1 cellular context compared by ENCODE assay signal in genomic region chr1:228500901-228501871, GRCh38.
TF ChIP-seq lines count a peak whose summit lies in the region.

No MANE protein-coding gene starts in this region.

TF ChIP-seq in HepG2, 621 proteins besides CTCF, POLR2A, EP300 and RAD21 (continued from another document and continues in another):
- TF ChIP-seq ZBTB4 (CRISPR knock-in tag; IDR thresholded peaks at IDR 0.05; ENCODE audit: borderline replicate concordance) (no peak), ZNF44 (CRISPR knock-in tag; IDR thresholded peaks at IDR 0.05) (no peak), ATF7 (IDR thresholded peaks at IDR 0.05) (no peak), ATF7 (CRISPR knock-in tag; IDR thresholded peaks at IDR 0.05) (no peak), NONO (IDR thresholded peaks at IDR 0.05) (no peak), NONO (CRISPR knock-in tag; conservative IDR thresholded peaks at IDR 0.05) (peak; percentile 59; the same call in 1 of the 2 replicates), GLMP (CRISPR knock-in tag; IDR thresholded peaks at IDR 0.05; ENCODE audit: borderline replicate concordance) (no peak), ZBTB10 (CRISPR knock-in tag; IDR thresholded peaks at IDR 0.05; ENCODE audit: borderline replicate concordance) (no peak), ZNF710 (CRISPR knock-in tag; IDR thresholded peaks at IDR 0.05; ENCODE audit: borderline replicate concordance) (no peak), CBFB (CRISPR knock-in tag; IDR thresholded peaks at IDR 0.05) (no peak), ZNF12 (CRISPR knock-in tag; IDR thresholded peaks at IDR 0.05) (peak; percentile 91), MTA3 (CRISPR knock-in tag; IDR thresholded peaks at IDR 0.05) (no peak), SALL2 (CRISPR knock-in tag; IDR thresholded peaks at IDR 0.05) (0 out of 2 replicates have a peak, but pooled peaks have one; percentile 63), CREM (IDR thresholded peaks at IDR 0.05) (no peak), CREM (CRISPR knock-in tag; IDR thresholded peaks at IDR 0.05) (no peak), RARA (CRISPR knock-in tag; IDR thresholded peaks at IDR 0.05) (no peak), HNF4A (CRISPR knock-in tag; IDR thresholded peaks at IDR 0.05) (0 out of 2 replicates have a peak, but pooled peaks have one; percentile 11), SIN3B (IDR thresholded peaks at IDR 0.05; ENCODE audit: low read length) (no peak), IRF1 (CRISPR knock-in tag; IDR thresholded peaks at IDR 0.05; ENCODE audit: low read depth) (no peak), JARID2 (CRISPR knock-in tag; IDR thresholded peaks at IDR 0.05; ENCODE audit: insufficient replicate concordance) (no peak), XRCC5 (optimal IDR thresholded peaks at IDR 0.05; ENCODE audit: low read length) (peak; percentile 71), TEAD2 (CRISPR knock-in tag; IDR thresholded peaks at IDR 0.05) (no peak), NKX3-1 (CRISPR knock-in tag; IDR thresholded peaks at IDR 0.05) (no peak), PHB2 (IDR thresholded peaks at IDR 0.05; ENCODE audit: partially characterized antibody) (no peak), NFRKB (IDR thresholded peaks at IDR 0.05) (no peak), ZNF792 (CRISPR knock-in tag; IDR thresholded peaks at IDR 0.05) (no peak), MED1 (CRISPR knock-in tag; IDR thresholded peaks at IDR 0.05) (peak; percentile 47; the same call in 1 of the 2 replicates), KAT8 (CRISPR knock-in tag; IDR thresholded peaks at IDR 0.05) (peak; percentile 28; the same call in 1 of the 2 replicates), EED (CRISPR knock-in tag; IDR thresholded peaks at IDR 0.05) (no peak), IRF9 (CRISPR knock-in tag; IDR thresholded peaks at IDR 0.05; ENCODE audit: borderline replicate concordance) (0 out of 2 replicates have a peak, but pooled peaks have one; percentile 56), MBD4 (IDR thresholded peaks at IDR 0.05; ENCODE audit: borderline replicate concordance, low read length) (no peak), NAIF1 (CRISPR knock-in tag; IDR thresholded peaks at IDR 0.05; ENCODE audit: borderline replicate concordance) (no peak), SMAD3 (CRISPR knock-in tag; IDR thresholded peaks at IDR 0.05) (0 out of 2 replicates have a peak, but pooled peaks have one; percentile 21), CREBL2 (CRISPR knock-in tag; IDR thresholded peaks at IDR 0.05; ENCODE audit: borderline replicate concordance) (no peak), SNAPC5 (CRISPR knock-in tag; IDR thresholded peaks at IDR 0.05; ENCODE audit: borderline replicate concordance) (no peak), JUND (CRISPR knock-in tag; IDR thresholded peaks at IDR 0.05) (no peak), FOXP4 (CRISPR knock-in tag; IDR thresholded peaks at IDR 0.05) (peak; percentile 36; the same call in 1 of the 2 replicates), ZSCAN31 (CRISPR knock-in tag; IDR thresholded peaks at IDR 0.05; ENCODE audit: low read depth) (0 out of 2 replicates have a peak, but pooled peaks have one; percentile 28), SMAD9 (CRISPR knock-in tag; IDR thresholded peaks at IDR 0.05) (no peak), SRY (CRISPR knock-in tag; IDR thresholded peaks at IDR 0.05) (peak; percentile 49; the same call in 1 of the 2 replicates), HIC2 (CRISPR knock-in tag; IDR thresholded peaks at IDR 0.05; ENCODE audit: low read depth) (peak; percentile 34; the same call in 1 of the 2 replicates), CHD4 (IDR thresholded peaks at IDR 0.05; ENCODE audit: borderline replicate concordance, low read length) (0 out of 2 replicates have a peak, but pooled peaks have one; percentile 40), NFE2 (CRISPR knock-in tag; IDR thresholded peaks at IDR 0.05) (no peak)
